36 cellular contexts compared by ENCODE assay signal in the genomic region with DNA sequence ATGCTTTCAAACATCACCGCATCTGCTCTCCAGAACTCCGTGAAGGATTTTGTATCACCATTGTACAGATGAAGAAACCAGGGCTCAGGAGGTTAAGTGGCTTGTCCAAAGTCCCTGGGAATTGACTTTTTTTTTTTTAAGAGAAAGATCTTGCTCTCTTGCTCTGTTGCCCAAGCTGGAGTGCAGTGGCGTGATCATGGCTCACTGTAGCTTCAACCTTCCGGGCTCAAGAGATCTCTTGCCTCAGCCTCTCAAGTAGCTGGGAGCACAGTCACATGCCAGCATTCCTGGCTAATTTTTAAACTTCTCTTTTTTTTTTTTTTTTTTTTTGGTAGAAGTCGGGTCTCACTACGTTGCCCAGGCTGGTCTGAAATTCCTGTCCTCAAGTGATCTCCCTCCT. TPM values are rescaled to one million over a fixed set of nuclear protein-coding genes. Genes with fewer than 3 reads are reported as not detected.
"Had no signal": no experiment of that assay in that cellular context is flagged by ENCODE, and none has a peak within 500 bp of the region (broad histone marks: within the 10 kb centered on the region; RNA-seq: fewer than 3 reads in every experiment).

No MANE protein-coding gene starts in this region.

- DNase-seq: activated CD4-positive, alpha-beta memory T cell treated with anti-CD3 and anti-CD28 coated beads for 36 hours; activated CD4-positive, alpha-beta T cell treated with anti-CD3 and anti-CD28 coated beads for 36 hours; activated CD4-positive, alpha-beta T cell treated with anti-CD3 and anti-CD28 coated beads, Interleukin-2, amount 10 ng/mL, durations not matched to agents 24 days and 14 days; activated CD4-positive, CD25-positive, alpha-beta regulatory T cell; activated CD4-positive, CD25-positive, alpha-beta regulatory T cell treated with anti-CD3 and anti-CD28 coated beads, Interleukin-2, amount 50 U/mL, for 72 hours; activated CD8-positive, alpha-beta memory T cell treated with anti-CD3 and anti-CD28 coated beads, Interleukin-2, amount 10 ng/mL, durations not matched to agents 7 days and 5 days; activated CD8-positive, alpha-beta memory T cell treated with anti-CD3 and anti-CD28 coated beads, Interleukin-2, amount 50 U/mL, for 4 hours; activated CD8-positive, alpha-beta T cell treated with anti-CD3 and anti-CD28 coated beads, Interleukin-2, amount 10 ng/mL, durations not matched to agents 7 days and 5 days; activated effector memory CD4-positive, alpha-beta T cell treated with anti-CD3 and anti-CD28 coated beads, Interleukin-2, amount 50 U/mL, for 16 hours; activated naive CD4-positive, alpha-beta T cell treated with anti-CD3 and anti-CD28 coated beads for 36 hours; activated naive CD8-positive, alpha-beta T cell treated with anti-CD3 and anti-CD28 coated beads for 36 hours; activated naive CD8-positive, alpha-beta T cell treated with anti-CD3 and anti-CD28 coated beads, Interleukin-2, amount 50 U/mL, for 24 hours; activated T-cell treated with anti-CD3 and anti-CD28 coated beads, Interleukin-2, amount 50 U/mL, for 1 hour; activated T-cell treated with anti-CD3 and anti-CD28 coated beads, Interleukin-2, amount 50 U/mL, for 48 hours; adrenal gland; amygdala; body of pancreas; caudate nucleus; cortex of kidney; dermis blood vessel endothelial cell; effector CD4-positive, alpha-beta T cell; effector memory CD8-positive, alpha-beta T cell; esophagus squamous epithelium; foreskin melanocyte; SW 1271; T-cell; T1000 had no signal

- H3K27ac ChIP-seq: adrenal gland, body of pancreas, esophagus squamous epithelium, gastroesophageal sphincter had no signal

- H3K4me3 ChIP-seq: adrenal gland, body of pancreas, esophagus squamous epithelium, gastroesophageal sphincter had no signal

- H3K36me3 ChIP-seq: adrenal gland, gastroesophageal sphincter had no signal

- H3K9me3 ChIP-seq: adrenal gland, body of pancreas, esophagus squamous epithelium, gastroesophageal sphincter had no signal

- H3K4me1 ChIP-seq: adrenal gland, esophagus squamous epithelium, gastroesophageal sphincter had no signal

- H3K27me3 ChIP-seq: adrenal gland, body of pancreas had no signal

- ATAC-seq: activated CD4-positive, alpha-beta T cell treated with anti-CD3 and anti-CD28 coated beads for 36 hours; activated CD8-positive, alpha-beta T cell treated with anti-CD3 and anti-CD28 coated beads, Interleukin-2, amount 10 ng/mL, durations not matched to agents 7 days and 5 days; activated naive CD8-positive, alpha-beta T cell treated with anti-CD3 and anti-CD28 coated beads, Interleukin-2, amount 50 U/mL, for 24 hours; body of pancreas; effector memory CD8-positive, alpha-beta T cell; gastroesophageal sphincter; T-cell had no signal

RNA-seq across cellular contexts. Expression of a gene that starts 6.9 kb away (rescaled TPM):
- total RNA-seq: activated CD4-positive, alpha-beta memory T cell treated with anti-CD3 and anti-CD28 coated beads for 36 hours; activated CD4-positive, alpha-beta T cell treated with anti-CD3 and anti-CD28 coated beads for 36 hours; activated CD4-positive, alpha-beta T cell treated with anti-CD3 and anti-CD28 coated beads, Interleukin-2, amount 10 ng/mL, durations not matched to agents 24 days and 14 days; activated CD8-positive, alpha-beta memory T cell treated with anti-CD3 and anti-CD28 coated beads for 36 hours; activated CD8-positive, alpha-beta memory T cell treated with anti-CD3 and anti-CD28 coated beads, Interleukin-2, amount 10 ng/mL, durations not matched to agents 7 days and 5 days; activated CD8-positive, alpha-beta T cell treated with anti-CD3 and anti-CD28 coated beads, Interleukin-2, amount 10 ng/mL, durations not matched to agents 7 days and 5 days; activated naive CD4-positive, alpha-beta T cell treated with anti-CD3 and anti-CD28 coated beads for 36 hours; activated naive CD8-positive, alpha-beta T cell treated with anti-CD3 and anti-CD28 coated beads for 36 hours; activated T-helper 1 cell treated with anti-CD3 and anti-CD28 coated beads, Interleukin-12 subunit alpha, Interleukin-12 subunit beta, Interleukin-2, Interleukin-4 antibody, amounts not matched to agents 30 ng/mL and 10 ng/mL and 1 ng/mL, durations not matched to agents 14 hours and 24 hours and 36 hours; activated T-helper 2 cell treated with anti-CD3 and anti-CD28 coated beads, Interferon-gamma antibody, Interleukin-2, Interleukin-4, amounts not matched to agents 10 μg/mL and 5 μg/mL and 100 μg/mL, durations not matched to agents 14 hours and 24 hours and 36 hours; adrenal gland; aorta; body of pancreas; chondrocyte; dermis blood vessel endothelial cell; esophagus squamous epithelium; fibroblast of lung; fibroblast of villous mesenchyme; gastroesophageal sphincter; glomerular endothelial cell; T-cell had no signal
